Comparison of ENCODE assay signal across 11 cellular contexts in genomic region chr11:11580831-11581492, GRCh38. TPM values are rescaled to one million over a fixed set of nuclear protein-coding genes. Genes with fewer than 3 reads are reported as not detected.
A peak's percentile ranks its signal among the peaks of the same experiment; 100 is the strongest.
DNase-seq lines count a peak whose midpoint lies in the region; ATAC-seq and TF ChIP-seq lines count a peak whose summit lies in the region.
"Had no signal": no experiment of that assay in that cellular context is flagged by ENCODE, and none has a peak within 500 bp of the region (broad histone marks: within the 10 kb centered on the region; RNA-seq: fewer than 3 reads in every experiment).

No MANE protein-coding gene starts in this region.

- H3K27ac ChIP-seq in layer of hippocampus (ENCODE audit: low read depth, low read length) (peak overlapping the region; percentile 82), tibial artery (peak overlapping the region; percentile 55 to 64), left lung (no peak overlapping the region)

- no peaks in the 10 kb centered on the region for H3K36me3 Mint-ChIP-seq in brain

- TF ChIP-seq CTCF in brain (conservative IDR thresholded peaks at IDR 0.05), result no peak
- TF ChIP-seq CTCF in tibial artery (IDR thresholded peaks at IDR 0.05), result no peak
- no peak for TF ChIP-seq CTCF in GM10266 (IDR thresholded peaks at IDR 0.05; ENCODE audit: control insufficient read depth, insufficient read depth, low read depth, missing control alignments)
- no peak for TF ChIP-seq CTCF in left lung (IDR thresholded peaks at IDR 0.05)

- ATAC-seq in left lung, result no peak

- H3K27me3 ChIP-seq in layer of hippocampus (ENCODE audit: control insufficient read depth, insufficient read depth, low read length) (no peaks in the 10 kb centered on the region), tibial artery (no peaks in the 10 kb centered on the region), left lung (no peaks in the 10 kb centered on the region)

- peaks cover 13% of the 10 kb centered on the region for H3K27me3 Mint-ChIP-seq in brain

- no peaks in the 10 kb centered on the region for H3K9me3 Mint-ChIP-seq in brain

- H3K9me3 ChIP-seq in tibial artery (no peaks in the 10 kb centered on the region), left lung (no peaks in the 10 kb centered on the region)

- H3K4me3 ChIP-seq in tibial artery (no peak overlapping the region), left lung (no peak overlapping the region)

- H3K27ac Mint-ChIP-seq in brain, result peak overlapping the region in 3 of 5 experiments; percentile 33 to 73 (median 56)

- intact Hi-C loops in tibial artery (cut with DNase I; ENCODE audit: low total_unique reads) (no loop called here), left lung (cut with DNase I) (no loop called here)

- H3K36me3 ChIP-seq in tibial artery (no peaks in the 10 kb centered on the region), left lung (no peaks in the 10 kb centered on the region)

- H3K4me1 ChIP-seq in tibial artery (peaks cover 0 to 78% (median 35%) of the 10 kb centered on the region in 4 donors), left lung (peaks cover 31 to 54% of the 10 kb centered on the region in 2 donors)

- no peak overlapping the region for H3K4me3 Mint-ChIP-seq in brain

- DNase-seq in NCI-H748 (lab: John Stamatoyannopoulos, UW; ENCODE audit: unreplicated experiment) (peak; percentile 36), NCI-H748 treated with DMSO at 0.1 percent for 48 hours (lab: John Stamatoyannopoulos, UW) (no peak), tibial artery (no peak), NCI-H524 treated with DMSO at 0.1 percent for 48 hours (lab: John Stamatoyannopoulos, UW) (no peak), GM10266 (ENCODE audit: extremely low spot score) (no peak), left lung (no peak)
- DNase-seq: EL, T1000 had no signal

- H3K4me1 Mint-ChIP-seq in brain, result peaks cover 53% of the 10 kb centered on the region

RNA-seq across cellular contexts. Expression of gene GALNT18, which starts 40.8 kb away (rescaled TPM):
- polyA plus RNA-seq in brain (ENCODE audit: insufficient read depth, low read depth, low replicate concordance), result 8.1 TPM
- 10 to 100 TPM; 39.3 to 42.6 TPM for total RNA-seq in left lung
- total RNA-seq: OCI-LY7 had no signal

Comparison
In these comparisons a context has a peak if more than half of its experiments do, and no peak if none do; other contexts are left out.
1. H3K27ac ChIP-seq: peak in layer of hippocampus (single experiment) and tibial artery (2 of 2); none in left lung (0 of 2).